In genomic region chr3:17298038-17298437, GRCh38 we compare ENCODE assay signal across 22 cellular contexts.
A peak's percentile ranks its signal among the peaks of the same experiment; 100 is the strongest.
DNase-seq lines count a peak whose midpoint lies in the region; ATAC-seq, FAIRE-seq and TF ChIP-seq lines count a peak whose summit lies in the region.
"Had no signal": no experiment of that assay in that cellular context is flagged by ENCODE, and none has a peak within 500 bp of the region (broad histone marks: within the 10 kb centered on the region; RNA-seq: fewer than 3 reads in every experiment).

No MANE protein-coding gene starts in this region.

- no peaks in the 10 kb centered on the region for H3K9me1 ChIP-seq in K562 (ENCODE audit: control insufficient read depth, insufficient read depth, low read length)

- H3K4me2 ChIP-seq in K562 (ENCODE audit: insufficient read depth, low read length), result no peak overlapping the region
- H3K4me2 ChIP-seq: BLaER1 treated with 17β-estradiol and CSF1 and Interleukin-3, amounts not matched to agents 10 nM and 100 nM had no signal

- DNase-seq in activated CD4-positive, alpha-beta T cell treated with anti-CD3 and anti-CD28 coated beads for 36 hours, result no peak
- no peak for DNase-seq in activated CD4-positive, alpha-beta T cell treated with anti-CD3 and anti-CD28 coated beads, Interleukin-2, amount 10 ng/mL, durations not matched to agents 7 days and 5 days
- no peak for DNase-seq in CD4-positive, CD25-positive, alpha-beta regulatory T cell
- DNase-seq in K562 (ENCODE audit: extremely low read depth in 1 of 4, low spot score in 3 of 4) (no peak), urothelium cell line (ENCODE audit: low spot score) (no peak), DMS114 treated with DMSO at 0.1 percent for 48 hours (lab: John Stamatoyannopoulos, UW; ENCODE audit: unreplicated experiment) (no peak), GM20000 (ENCODE audit: low spot score) (no peak)
- DNase-seq: AML-193; CD4-positive, alpha-beta memory T cell; CD8-positive, alpha-beta memory T cell; COR-L47; DMS 273 treated with DMSO at 0.1 percent for 48 hours; DMS79 treated with DMSO at 0.1 percent for 48 hours; GF-D8 had no signal

- in situ Hi-C loops in K562 (cut with MboI), result no loop called here

- intact Hi-C loops in activated CD4-positive, alpha-beta T cell treated with anti-CD3 and anti-CD28 coated beads for 36 hours (cut with DNase I, micrococcal nuclease), result no loop called here
- intact Hi-C loops in K562 (cut with micrococcal nuclease), result no loop called here

- no peak for ATAC-seq in activated CD4-positive, alpha-beta T cell treated with anti-CD3 and anti-CD28 coated beads for 36 hours
- no peak for ATAC-seq in CD4-positive, CD25-positive, alpha-beta regulatory T cell (ENCODE audit: low read depth in 2 of 2)
- ATAC-seq in K562, result no peak

- peaks cover 12% of the 10 kb centered on the region for H3K4me1 ChIP-seq in CD4-positive, CD25-positive, alpha-beta regulatory T cell (ENCODE audit: control insufficient read depth, insufficient read depth, low read length, poor library complexity, severe bottlenecking)
- H3K4me1 ChIP-seq in K562 (replicated peaks in 1 of 2; ENCODE audit: control insufficient read depth in 2 of 2, insufficient read depth in 2 of 2, low read length in 2 of 2), result no peaks in the 10 kb centered on the region

- no peaks in the 10 kb centered on the region for H4K20me1 ChIP-seq in K562 (replicated peaks; ENCODE audit: control insufficient read depth, insufficient read depth, low read length)
- H4K20me1 ChIP-seq: BLaER1 treated with 17β-estradiol and CSF1 and Interleukin-3, amounts not matched to agents 10 nM and 100 nM had no signal

- no TSS peak for BruUV-seq in K562 (replicated peaks; lab: Mats Ljungman, UMichigan)

- H3K79me2 ChIP-seq in K562 (ENCODE audit: control insufficient read depth, insufficient read depth, low read length), result no peaks in the 10 kb centered on the region

- no peak overlapping the region for H2AFZ ChIP-seq in K562 (ENCODE audit: low read depth, low read length)

- no peaks in the 10 kb centered on the region for H3K9me3 Mint-ChIP-seq in activated CD4-positive, alpha-beta T cell treated with anti-CD3 and anti-CD28 coated beads for 36 hours (ENCODE audit: low read depth)
- H3K9me3 Mint-ChIP-seq in activated CD4-positive, alpha-beta T cell treated with anti-CD3 and anti-CD28 coated beads, Interleukin-2, amount 10 ng/mL, durations not matched to agents 7 days and 5 days, result no peaks in the 10 kb centered on the region
- no peaks in the 10 kb centered on the region for H3K9me3 Mint-ChIP-seq in CD4-positive, CD25-positive, alpha-beta regulatory T cell
- H3K9me3 Mint-ChIP-seq: CD4-positive, alpha-beta memory T cell; CD8-positive, alpha-beta memory T cell had no signal

- FAIRE-seq in A204.1 (lab: Jason Lieb, UNC) (peak; percentile 6), K562 (lab: Jason Lieb, UNC) (no peak), urothelium cell line (lab: Jason Lieb, UNC) (no peak)
- FAIRE-seq: G401.6, GM12891, GM19239 had no signal

- no peaks in the 10 kb centered on the region for H3K27me3 ChIP-seq in CD4-positive, CD25-positive, alpha-beta regulatory T cell (ENCODE audit: control insufficient read depth, insufficient read depth, low read length)
- no peaks in the 10 kb centered on the region for H3K27me3 ChIP-seq in K562 (ENCODE audit: control insufficient read depth in 2 of 2, insufficient read depth in 2 of 2, low read length in 2 of 2)
- H3K27me3 ChIP-seq: BLaER1 treated with 17β-estradiol and CSF1 and Interleukin-3, amounts not matched to agents 10 nM and 100 nM had no signal

- no peak overlapping the region for H3K27ac ChIP-seq in CD4-positive, CD25-positive, alpha-beta regulatory T cell (ENCODE audit: insufficient read depth, low read length, poor library complexity, severe bottlenecking)
- no peak overlapping the region for H3K27ac ChIP-seq in K562 (ENCODE audit: extremely low read depth, low read depth, low read length)
- H3K27ac ChIP-seq: 22Rv1; BLaER1 treated with 17β-estradiol and CSF1 and Interleukin-3, amounts not matched to agents 10 nM and 100 nM; C4-2B had no signal

- no peaks in the 10 kb centered on the region for H3K9me3 ChIP-seq in CD4-positive, CD25-positive, alpha-beta regulatory T cell (ENCODE audit: control insufficient read depth in 2 of 2, low read length in 2 of 2)
- H3K9me3 ChIP-seq in K562 (replicated peaks; ENCODE audit: control insufficient read depth, insufficient read depth, low read depth, low read length), result no peaks in the 10 kb centered on the region
- H3K9me3 ChIP-seq: BLaER1 treated with 17β-estradiol and CSF1 and Interleukin-3, amounts not matched to agents 10 nM and 100 nM had no signal

- H3K36me3 ChIP-seq in CD4-positive, CD25-positive, alpha-beta regulatory T cell (ENCODE audit: control insufficient read depth, insufficient read depth, low read length), result no peaks in the 10 kb centered on the region
- no peaks in the 10 kb centered on the region for H3K36me3 ChIP-seq in K562 (ENCODE audit: control insufficient read depth, insufficient read depth, low read length)

- peaks cover 4% of the 10 kb centered on the region for H3K36me3 Mint-ChIP-seq in activated CD4-positive, alpha-beta T cell treated with anti-CD3 and anti-CD28 coated beads for 36 hours (ENCODE audit: low read depth)
- H3K36me3 Mint-ChIP-seq in activated CD4-positive, alpha-beta T cell treated with anti-CD3 and anti-CD28 coated beads, Interleukin-2, amount 10 ng/mL, durations not matched to agents 7 days and 5 days (ENCODE audit: low read depth), result peaks cover 11% of the 10 kb centered on the region
- peaks cover 8% of the 10 kb centered on the region for H3K36me3 Mint-ChIP-seq in CD4-positive, CD25-positive, alpha-beta regulatory T cell

- TF ChIP-seq POLR2A in K562 (conservative IDR thresholded peaks at IDR 0.05), result no peak

- POLR2A ChIA-PET in activated CD4-positive, alpha-beta T cell treated with anti-CD3 and anti-CD28 coated beads for 36 hours (lab: Charles Lee), result no interaction called here
- POLR2A ChIA-PET in activated CD4-positive, alpha-beta T cell treated with anti-CD3 and anti-CD28 coated beads, Interleukin-2, amount 10 ng/mL, durations not matched to agents 7 days and 5 days (lab: Charles Lee), result no interaction called here
- POLR2A ChIA-PET in K562 (lab: Yijun Ruan, JAX), result no interaction called here

- TF ChIP-seq CTCF in K562 (IDR thresholded peaks at IDR 0.05 in 2 of 3, conservative IDR thresholded peaks at IDR 0.05 in 1 of 3; ENCODE audit: insufficient read depth in 2 of 3, low read depth in 1 of 3, low read length in 3 of 3), result no peak
- TF ChIP-seq CTCF in GM20000 (IDR thresholded peaks at IDR 0.05; ENCODE audit: extremely low read depth, missing control alignments), result no peak

- no peak for TF ChIP-seq EP300 in K562 (IDR thresholded peaks at IDR 0.05; ENCODE audit: low read length)

- peaks cover 8% of the 10 kb centered on the region for H3K4me1 Mint-ChIP-seq in activated CD4-positive, alpha-beta T cell treated with anti-CD3 and anti-CD28 coated beads for 36 hours
- H3K4me1 Mint-ChIP-seq in activated CD4-positive, alpha-beta T cell treated with anti-CD3 and anti-CD28 coated beads, Interleukin-2, amount 10 ng/mL, durations not matched to agents 7 days and 5 days, result peaks cover 12% of the 10 kb centered on the region
- peaks cover 8 to 17% (median 15%) of the 10 kb centered on the region in 4 donors for H3K4me1 Mint-ChIP-seq in CD4-positive, CD25-positive, alpha-beta regulatory T cell

- H3K27ac Mint-ChIP-seq in activated CD4-positive, alpha-beta T cell treated with anti-CD3 and anti-CD28 coated beads for 36 hours, result peak overlapping the region; percentile 5
- H3K27ac Mint-ChIP-seq in activated CD4-positive, alpha-beta T cell treated with anti-CD3 and anti-CD28 coated beads, Interleukin-2, amount 10 ng/mL, durations not matched to agents 7 days and 5 days, result no peak overlapping the region
- peak overlapping the region in 2 of 3 donors; percentile 7 to 12 for H3K27ac Mint-ChIP-seq in CD4-positive, CD25-positive, alpha-beta regulatory T cell
- H3K27ac Mint-ChIP-seq: B cell; CD4-positive, alpha-beta memory T cell; CD8-positive, alpha-beta memory T cell had no signal

- no peaks in the 10 kb centered on the region for H3K27me3 Mint-ChIP-seq in activated CD4-positive, alpha-beta T cell treated with anti-CD3 and anti-CD28 coated beads for 36 hours
- H3K27me3 Mint-ChIP-seq in activated CD4-positive, alpha-beta T cell treated with anti-CD3 and anti-CD28 coated beads, Interleukin-2, amount 10 ng/mL, durations not matched to agents 7 days and 5 days, result no peaks in the 10 kb centered on the region
- H3K27me3 Mint-ChIP-seq in CD4-positive, CD25-positive, alpha-beta regulatory T cell, result no peaks in the 10 kb centered on the region
- H3K27me3 Mint-ChIP-seq: B cell; CD4-positive, alpha-beta memory T cell had no signal

- H3K4me3 ChIP-seq in CD4-positive, CD25-positive, alpha-beta regulatory T cell (ENCODE audit: low read depth, low read length), result no peak overlapping the region
- H3K4me3 ChIP-seq in K562, result no peak overlapping the region
- H3K4me3 ChIP-seq: BLaER1 treated with 17β-estradiol and CSF1 and Interleukin-3, amounts not matched to agents 10 nM and 100 nM had no signal

- no peak overlapping the region for H3K4me3 Mint-ChIP-seq in activated CD4-positive, alpha-beta T cell treated with anti-CD3 and anti-CD28 coated beads for 36 hours
- H3K4me3 Mint-ChIP-seq in activated CD4-positive, alpha-beta T cell treated with anti-CD3 and anti-CD28 coated beads, Interleukin-2, amount 10 ng/mL, durations not matched to agents 7 days and 5 days, result no peak overlapping the region
- H3K4me3 Mint-ChIP-seq in CD4-positive, CD25-positive, alpha-beta regulatory T cell, result no peak overlapping the region
- H3K4me3 Mint-ChIP-seq: B cell; CD4-positive, alpha-beta memory T cell; CD8-positive, alpha-beta memory T cell had no signal

- no peak overlapping the region for H3K9ac ChIP-seq in K562 (ENCODE audit: insufficient read depth in 1 of 2, low read depth in 2 of 2, low read length in 2 of 2)
- H3K9ac ChIP-seq: BLaER1 treated with 17β-estradiol and CSF1 and Interleukin-3, amounts not matched to agents 10 nM and 100 nM had no signal

- TF ChIP-seq RAD21 in K562 (CRISPR knock-in tag; conservative IDR thresholded peaks at IDR 0.05 in 1 of 2, IDR thresholded peaks at IDR 0.05 in 1 of 2), result no peak

- CTCF ChIA-PET in activated CD4-positive, alpha-beta T cell treated with anti-CD3 and anti-CD28 coated beads for 36 hours (lab: Charles Lee), result no interaction called here
- CTCF ChIA-PET in activated CD4-positive, alpha-beta T cell treated with anti-CD3 and anti-CD28 coated beads, Interleukin-2, amount 10 ng/mL, durations not matched to agents 7 days and 5 days (lab: Charles Lee), result no interaction called here
- CTCF ChIA-PET in K562 (lab: Yijun Ruan, JAX; ENCODE audit: low intra/inter-chr PET ratio), result interaction anchor here (0.6 kb wide), 1 partner anchor 107 kb away, joined by 3 read pairs; no protein-coding TSS in a partner anchor

TF ChIP-seq in K562, 482 proteins besides CTCF, POLR2A, EP300 and RAD21:
- TF ChIP-seq EP400 (IDR thresholded peaks at IDR 0.05) (no peak), KDM2B (CRISPR knock-in tag; IDR thresholded peaks at IDR 0.05) (no peak), ZNF316 (IDR thresholded peaks at IDR 0.05) (peak; percentile 64), SRSF9 (IDR thresholded peaks at IDR 0.05; ENCODE audit: borderline replicate concordance, low read depth, low read length) (no peak), C11orf30 (IDR thresholded peaks at IDR 0.05; ENCODE audit: low read depth) (peak; percentile 39; the same call in 1 of the 2 replicates)
